1 cellular context compared by ENCODE assay signal in the genomic region with DNA sequence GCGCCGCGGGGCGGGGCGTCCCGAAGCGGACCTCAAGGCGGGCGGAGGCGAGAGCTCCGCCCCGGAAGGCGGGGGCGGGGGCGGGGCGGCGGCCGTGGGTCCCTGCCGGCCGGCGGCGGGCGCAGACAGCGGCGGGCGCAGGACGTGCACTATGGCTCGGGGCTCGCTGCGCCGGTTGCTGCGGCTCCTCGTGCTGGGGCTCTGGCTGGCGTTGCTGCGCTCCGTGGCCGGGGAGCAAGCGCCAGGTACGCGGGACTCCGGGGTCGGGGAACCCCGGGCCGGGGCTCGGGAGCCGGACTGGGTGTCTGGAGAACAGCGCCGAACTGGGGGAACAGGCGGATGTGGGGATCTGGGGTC.
TF ChIP-seq lines count a peak whose summit lies in the region.

A gene with protein sequence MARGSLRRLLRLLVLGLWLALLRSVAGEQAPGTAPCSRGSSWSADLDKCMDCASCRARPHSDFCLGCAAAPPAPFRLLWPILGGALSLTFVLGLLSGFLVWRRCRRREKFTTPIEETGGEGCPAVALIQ (plus strand): TSS at position 122 of the 357 bp plus-strand sequence. CDS start 30 bp downstream, at position 152.

TF ChIP-seq in GM12878, 131 proteins besides CTCF, POLR2A, EP300 and RAD21 (continued from another document):
- TF ChIP-seq CHD2 (IDR thresholded peaks at IDR 0.05; ENCODE audit: borderline replicate concordance, low read depth, low read length) (0 out of 2 replicates have a peak, but pooled peaks have one; percentile 14), BHLHE40 (IDR thresholded peaks at IDR 0.05; ENCODE audit: borderline replicate concordance in 1 of 2, low read depth in 2 of 2, low read length in 1 of 2) (peak in 1 of 2 experiments; percentile 50; a peak in 2 of 4 replicates), CBX5 (IDR thresholded peaks at IDR 0.05; ENCODE audit: low read depth) (no peak), RCOR1 (conservative IDR thresholded peaks at IDR 0.05; ENCODE audit: low read depth, low read length) (no peak), ZNF384 (IDR thresholded peaks at IDR 0.05; ENCODE audit: borderline replicate concordance, low read depth, low read length) (no peak)
- TF ChIP-seq, protein P1, sequence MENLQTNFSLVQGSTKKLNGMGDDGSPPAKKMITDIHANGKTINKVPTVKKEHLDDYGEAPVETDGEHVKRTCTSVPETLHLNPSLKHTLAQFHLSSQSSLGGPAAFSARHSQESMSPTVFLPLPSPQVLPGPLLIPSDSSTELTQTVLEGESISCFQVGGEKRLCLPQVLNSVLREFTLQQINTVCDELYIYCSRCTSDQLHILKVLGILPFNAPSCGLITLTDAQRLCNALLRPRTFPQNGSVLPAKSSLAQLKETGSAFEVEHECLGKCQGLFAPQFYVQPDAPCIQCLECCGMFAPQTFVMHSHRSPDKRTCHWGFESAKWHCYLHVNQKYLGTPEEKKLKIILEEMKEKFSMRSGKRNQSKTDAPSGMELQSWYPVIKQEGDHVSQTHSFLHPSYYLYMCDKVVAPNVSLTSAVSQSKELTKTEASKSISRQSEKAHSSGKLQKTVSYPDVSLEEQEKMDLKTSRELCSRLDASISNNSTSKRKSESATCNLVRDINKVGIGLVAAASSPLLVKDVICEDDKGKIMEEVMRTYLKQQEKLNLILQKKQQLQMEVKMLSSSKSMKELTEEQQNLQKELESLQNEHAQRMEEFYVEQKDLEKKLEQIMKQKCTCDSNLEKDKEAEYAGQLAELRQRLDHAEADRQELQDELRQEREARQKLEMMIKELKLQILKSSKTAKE (IDR thresholded peaks at IDR 0.05; ENCODE audit: low read depth, poor library complexity, severe bottlenecking): no peak
- TF ChIP-seq, protein P2, sequence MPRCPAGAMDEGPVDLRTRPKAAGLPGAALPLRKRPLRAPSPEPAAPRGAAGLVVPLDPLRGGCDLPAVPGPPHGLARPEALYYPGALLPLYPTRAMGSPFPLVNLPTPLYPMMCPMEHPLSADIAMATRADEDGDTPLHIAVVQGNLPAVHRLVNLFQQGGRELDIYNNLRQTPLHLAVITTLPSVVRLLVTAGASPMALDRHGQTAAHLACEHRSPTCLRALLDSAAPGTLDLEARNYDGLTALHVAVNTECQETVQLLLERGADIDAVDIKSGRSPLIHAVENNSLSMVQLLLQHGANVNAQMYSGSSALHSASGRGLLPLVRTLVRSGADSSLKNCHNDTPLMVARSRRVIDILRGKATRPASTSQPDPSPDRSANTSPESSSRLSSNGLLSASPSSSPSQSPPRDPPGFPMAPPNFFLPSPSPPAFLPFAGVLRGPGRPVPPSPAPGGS (IDR thresholded peaks at IDR 0.05; ENCODE audit: borderline replicate concordance, insufficient read depth, low read depth, low read length, poor library complexity, severe bottlenecking): no peak
- TF ChIP-seq, protein P3, sequence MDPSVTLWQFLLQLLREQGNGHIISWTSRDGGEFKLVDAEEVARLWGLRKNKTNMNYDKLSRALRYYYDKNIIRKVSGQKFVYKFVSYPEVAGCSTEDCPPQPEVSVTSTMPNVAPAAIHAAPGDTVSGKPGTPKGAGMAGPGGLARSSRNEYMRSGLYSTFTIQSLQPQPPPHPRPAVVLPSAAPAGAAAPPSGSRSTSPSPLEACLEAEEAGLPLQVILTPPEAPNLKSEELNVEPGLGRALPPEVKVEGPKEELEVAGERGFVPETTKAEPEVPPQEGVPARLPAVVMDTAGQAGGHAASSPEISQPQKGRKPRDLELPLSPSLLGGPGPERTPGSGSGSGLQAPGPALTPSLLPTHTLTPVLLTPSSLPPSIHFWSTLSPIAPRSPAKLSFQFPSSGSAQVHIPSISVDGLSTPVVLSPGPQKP (IDR thresholded peaks at IDR 0.05; ENCODE audit: low read depth, low read length): 0 out of 2 replicates have a peak, but pooled peaks have one; percentile 20
- TF ChIP-seq, protein P4, sequence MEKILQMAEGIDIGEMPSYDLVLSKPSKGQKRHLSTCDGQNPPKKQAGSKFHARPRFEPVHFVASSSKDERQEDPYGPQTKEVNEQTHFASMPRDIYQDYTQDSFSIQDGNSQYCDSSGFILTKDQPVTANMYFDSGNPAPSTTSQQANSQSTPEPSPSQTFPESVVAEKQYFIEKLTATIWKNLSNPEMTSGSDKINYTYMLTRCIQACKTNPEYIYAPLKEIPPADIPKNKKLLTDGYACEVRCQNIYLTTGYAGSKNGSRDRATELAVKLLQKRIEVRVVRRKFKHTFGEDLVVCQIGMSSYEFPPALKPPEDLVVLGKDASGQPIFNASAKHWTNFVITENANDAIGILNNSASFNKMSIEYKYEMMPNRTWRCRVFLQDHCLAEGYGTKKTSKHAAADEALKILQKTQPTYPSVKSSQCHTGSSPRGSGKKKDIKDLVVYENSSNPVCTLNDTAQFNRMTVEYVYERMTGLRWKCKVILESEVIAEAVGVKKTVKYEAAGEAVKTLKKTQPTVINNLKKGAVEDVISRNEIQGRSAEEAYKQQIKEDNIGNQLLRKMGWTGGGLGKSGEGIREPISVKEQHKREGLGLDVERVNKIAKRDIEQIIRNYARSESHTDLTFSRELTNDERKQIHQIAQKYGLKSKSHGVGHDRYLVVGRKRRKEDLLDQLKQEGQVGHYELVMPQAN (conservative IDR thresholded peaks at IDR 0.05): peak; percentile 65; the same call in 1 of the 2 replicates
